ENCODE assay signal across 8 cellular contexts in the genomic region with DNA sequence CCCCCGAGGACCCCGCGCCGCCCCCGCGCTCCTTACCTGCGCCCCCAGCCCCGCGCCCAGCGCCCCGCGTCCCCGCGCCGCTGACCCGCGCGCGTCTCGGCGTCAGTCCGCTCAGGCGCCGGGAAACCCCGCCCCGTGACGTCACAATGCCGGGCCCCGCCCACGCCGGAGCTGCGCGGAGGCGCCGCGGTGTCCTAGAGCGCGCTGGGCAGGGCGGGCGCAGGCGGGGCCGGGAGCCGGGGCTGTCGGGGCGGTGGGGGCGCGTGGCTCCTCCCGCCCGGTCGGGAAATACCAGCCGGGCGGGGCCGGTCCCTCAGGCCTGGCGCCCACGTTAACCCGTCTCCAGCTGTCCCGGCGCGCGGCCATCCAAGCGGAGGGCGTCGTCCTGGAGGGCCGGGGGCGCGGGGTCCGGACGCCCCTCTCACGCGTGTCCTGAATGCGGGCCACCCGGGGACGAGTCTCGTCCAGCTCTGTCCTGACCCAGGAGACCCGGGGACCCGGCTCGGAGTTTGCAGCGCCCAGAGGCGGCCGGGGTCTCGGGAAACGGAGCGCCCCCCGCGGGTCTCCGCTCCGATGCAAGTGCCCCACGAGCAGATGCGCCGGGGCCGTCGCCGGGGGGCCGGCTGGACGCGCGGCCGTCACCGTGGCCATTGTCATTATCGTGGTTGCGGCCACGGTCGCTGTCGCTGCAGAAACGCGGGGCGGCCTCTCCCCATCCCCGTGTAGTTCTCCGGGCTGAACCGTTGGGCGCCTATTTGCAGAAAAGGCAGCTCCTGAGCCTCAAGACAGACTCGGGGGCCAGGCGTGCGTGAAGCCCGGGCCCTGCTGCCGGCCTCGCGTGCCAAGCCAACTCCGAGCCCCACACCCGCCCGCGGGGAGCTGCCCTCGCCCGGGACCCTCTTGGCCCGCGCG. TPM values are rescaled to one million over a fixed set of nuclear protein-coding genes. Genes with fewer than 3 reads are reported as not detected.
DNase-seq lines count a peak whose midpoint lies in the region; ATAC-seq and TF ChIP-seq lines count a peak whose summit lies in the region.

Gene SLC66A2 (minus strand): TSS at position 109 of the 912 bp plus-strand sequence. CDS start 727 bp downstream, outside the sequence.

- H3K79me2 ChIP-seq in DND-41 (ENCODE audit: insufficient read depth, low read length) = peaks cover 44% of the 10 kb centered on the region
- peaks cover 41% of the 10 kb centered on the region for H3K79me2 ChIP-seq in Karpas-422 (ENCODE audit: low read length)

- peak within 1 kb of the TSS; percentile 100 for H3K4me2 ChIP-seq in DND-41 (ENCODE audit: insufficient read depth, low read length)
- H3K4me2 ChIP-seq in Karpas-422 (ENCODE audit: low read depth, low read length, poor library complexity, severe bottlenecking) = peak within 1 kb of the TSS; percentile 91

- peak within 1 kb of the TSS; percentile 77 for H3K27ac Mint-ChIP-seq in osteocyte (ENCODE audit: unreplicated experiment)

- DNase-seq in DND-41 (peak; percentile 92), Karpas-422 (peak; percentile 98), glomerular visceral epithelial cell (ENCODE audit: extremely low spot score) (peak; percentile 86), osteocyte (ENCODE audit: extremely low spot score, unreplicated experiment) (peak; percentile 96), thoracic aorta (ENCODE audit: low spot score) (peak; percentile 49)
- DNase-seq in activated naive CD4-positive, alpha-beta T cell treated with anti-CD3 and anti-CD28 coated beads, Interleukin-2, amount 50 U/mL, for 16 hours = peak; percentile 95

- H3K9me3 ChIP-seq in DND-41 (ENCODE audit: insufficient read depth, low read length, severe bottlenecking) (no peaks in the 10 kb centered on the region), Karpas-422 (ENCODE audit: low read length) (no peaks in the 10 kb centered on the region), thoracic aorta (no peaks in the 10 kb centered on the region)

- no peaks in the 10 kb centered on the region for H3K9me3 Mint-ChIP-seq in osteocyte (ENCODE audit: unreplicated experiment)

- H3K36me3 Mint-ChIP-seq in osteocyte (ENCODE audit: unreplicated experiment) = peaks cover 7% of the 10 kb centered on the region

- H4K20me1 ChIP-seq in DND-41 (ENCODE audit: insufficient read depth, low read length) (peaks cover 35% of the 10 kb centered on the region), Karpas-422 (ENCODE audit: insufficient read depth, low read depth, low read length) (peaks cover 32% of the 10 kb centered on the region)

- peaks cover 25% of the 10 kb centered on the region for H3K4me1 Mint-ChIP-seq in osteocyte (ENCODE audit: unreplicated experiment)

- H3K36me3 ChIP-seq in DND-41 (ENCODE audit: insufficient read depth, low read length) (peaks cover 21% of the 10 kb centered on the region), Karpas-422 (ENCODE audit: insufficient read depth, low read length) (peaks cover 7% of the 10 kb centered on the region; the same call in 1 of the 2 replicates), thoracic aorta (no peaks in the 10 kb centered on the region)

- H3K9ac ChIP-seq in DND-41 (ENCODE audit: low read depth, low read length) (peak within 1 kb of the TSS; percentile 71), Karpas-422 (ENCODE audit: low read length) (peak within 1 kb of the TSS; percentile 78)

- H3K27ac ChIP-seq in DND-41 (ENCODE audit: low read length) (peak within 1 kb of the TSS; percentile 73), Karpas-422 (ENCODE audit: low read length) (peak within 1 kb of the TSS; percentile 90), thoracic aorta (peak within 1 kb of the TSS in 1 of 2 donors; percentile 50)

- H2AFZ ChIP-seq in DND-41 (ENCODE audit: low read depth, low read length) (peak within 1 kb of the TSS; percentile 77), Karpas-422 (ENCODE audit: low read length) (no peak within 1 kb of the TSS; the same call in 1 of the 2 replicates)

- peak; percentile 9 for TF ChIP-seq CTCF in DND-41 (IDR thresholded peaks at IDR 0.05; ENCODE audit: borderline replicate concordance, extremely low read depth, low read length, poor library complexity, severe bottlenecking)
- TF ChIP-seq CTCF in osteocyte (IDR thresholded peaks at IDR 0.05) = peak; percentile 21
- TF ChIP-seq CTCF in thoracic aorta (IDR thresholded peaks at IDR 0.05) = no peak

- H3K4me3 ChIP-seq in DND-41 (ENCODE audit: low read depth in 1 of 2, low read length in 2 of 2) (peak within 1 kb of the TSS; percentile 79 to 96; a peak in 3 of 4 replicates), Karpas-422 (ENCODE audit: low read length) (peak within 1 kb of the TSS; percentile 89), thoracic aorta (peak within 1 kb of the TSS; percentile 97)

- no peaks in the 10 kb centered on the region for H3K9me2 ChIP-seq in Karpas-422 (replicated peaks; ENCODE audit: insufficient read depth, low read length)

- H3K27me3 Mint-ChIP-seq in osteocyte (ENCODE audit: unreplicated experiment) = no peaks in the 10 kb centered on the region

- H3K4me1 ChIP-seq in DND-41 (ENCODE audit: insufficient read depth, low read length) = peaks cover 38% of the 10 kb centered on the region
- peaks cover 52% of the 10 kb centered on the region for H3K4me1 ChIP-seq in Karpas-422 (ENCODE audit: low read length)
- H3K4me1 ChIP-seq in thoracic aorta (ENCODE audit: control insufficient read depth in 1 of 2, low read depth in 2 of 2) = peaks cover 14 to 37% of the 10 kb centered on the region in 2 donors

- ATAC-seq in DND-41 (ENCODE audit: insufficient read depth, low read depth) (peak; percentile 89), GM21717 (IDR thresholded peaks at IDR 0.05; ENCODE audit: unreplicated experiment) (peak; percentile 62), SK-N-SH treated with all-trans-retinoic acid at 6 μM for 48 hours (peak; percentile 92), thoracic aorta (ENCODE audit: insufficient number of reproducible peaks, low FRiP score, low read depth) (peak; percentile 90)

- H3K27me3 ChIP-seq in DND-41 (ENCODE audit: insufficient read depth, low read length, poor library complexity) (no peaks in the 10 kb centered on the region), Karpas-422 (ENCODE audit: low read length) (no peaks in the 10 kb centered on the region), thoracic aorta (replicated peaks; ENCODE audit: insufficient read depth) (no peaks in the 10 kb centered on the region)

- H3K4me3 Mint-ChIP-seq in osteocyte (ENCODE audit: unreplicated experiment) = peak within 1 kb of the TSS; percentile 80

TF ChIP-seq in SK-N-SH treated with all-trans-retinoic acid at 6 μM for 48 hours, 23 proteins besides CTCF, POLR2A, EP300 and RAD21:
- no peak for TF ChIP-seq TCF4 (CRISPR knock-in tag; IDR thresholded peaks at IDR 0.05; ENCODE audit: borderline replicate concordance)
- no peak for TF ChIP-seq CSDC2 (CRISPR knock-in tag; IDR thresholded peaks at IDR 0.05)
- TF ChIP-seq ZNF70 (CRISPR knock-in tag; IDR thresholded peaks at IDR 0.05) = no peak
- TF ChIP-seq ZFP30 (CRISPR knock-in tag; IDR thresholded peaks at IDR 0.05) = no peak
- no peak for TF ChIP-seq ZC3H10 (CRISPR knock-in tag; IDR thresholded peaks at IDR 0.05)
- TF ChIP-seq, protein P1, sequence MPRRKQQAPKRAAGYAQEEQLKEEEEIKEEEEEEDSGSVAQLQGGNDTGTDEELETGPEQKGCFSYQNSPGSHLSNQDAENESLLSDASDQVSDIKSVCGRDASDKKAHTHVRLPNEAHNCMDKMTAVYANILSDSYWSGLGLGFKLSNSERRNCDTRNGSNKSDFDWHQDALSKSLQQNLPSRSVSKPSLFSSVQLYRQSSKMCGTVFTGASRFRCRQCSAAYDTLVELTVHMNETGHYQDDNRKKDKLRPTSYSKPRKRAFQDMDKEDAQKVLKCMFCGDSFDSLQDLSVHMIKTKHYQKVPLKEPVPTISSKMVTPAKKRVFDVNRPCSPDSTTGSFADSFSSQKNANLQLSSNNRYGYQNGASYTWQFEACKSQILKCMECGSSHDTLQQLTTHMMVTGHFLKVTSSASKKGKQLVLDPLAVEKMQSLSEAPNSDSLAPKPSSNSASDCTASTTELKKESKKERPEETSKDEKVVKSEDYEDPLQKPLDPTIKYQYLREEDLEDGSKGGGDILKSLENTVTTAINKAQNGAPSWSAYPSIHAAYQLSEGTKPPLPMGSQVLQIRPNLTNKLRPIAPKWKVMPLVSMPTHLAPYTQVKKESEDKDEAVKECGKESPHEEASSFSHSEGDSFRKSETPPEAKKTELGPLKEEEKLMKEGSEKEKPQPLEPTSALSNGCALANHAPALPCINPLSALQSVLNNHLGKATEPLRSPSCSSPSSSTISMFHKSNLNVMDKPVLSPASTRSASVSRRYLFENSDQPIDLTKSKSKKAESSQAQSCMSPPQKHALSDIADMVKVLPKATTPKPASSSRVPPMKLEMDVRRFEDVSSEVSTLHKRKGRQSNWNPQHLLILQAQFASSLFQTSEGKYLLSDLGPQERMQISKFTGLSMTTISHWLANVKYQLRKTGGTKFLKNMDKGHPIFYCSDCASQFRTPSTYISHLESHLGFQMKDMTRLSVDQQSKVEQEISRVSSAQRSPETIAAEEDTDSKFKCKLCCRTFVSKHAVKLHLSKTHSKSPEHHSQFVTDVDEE (CRISPR knock-in tag; IDR thresholded peaks at IDR 0.05) = no peak
- no peak for TF ChIP-seq PPARA (CRISPR knock-in tag; IDR thresholded peaks at IDR 0.05; ENCODE audit: borderline replicate concordance)
- no peak for TF ChIP-seq SNAI2 (CRISPR knock-in tag; IDR thresholded peaks at IDR 0.05)
- TF ChIP-seq OSR1 (CRISPR knock-in tag; IDR thresholded peaks at IDR 0.05) = no peak
TF ChIP-seq in SK-N-SH treated with all-trans-retinoic acid at 6 μM for 48 hours: peak in this region for 0.

RNA-seq across cellular contexts. Expression of gene SLC66A2, which starts in this region (rescaled TPM):
- 43.1 and 121 TPM in 2 replicates for total RNA-seq in Karpas-422 (2014; rRNA removed; shearing (Covaris generic); ENCODE audit: low replicate concordance)
- total RNA-seq in osteocyte (35.1 and 38.6 TPM in 2 replicates), thoracic aorta (10 to 100 TPM; 39.1 to 51.2 TPM)
